In genomic region chr3:123960791-123961507, GRCh38 we compare ENCODE assay signal across 8 cellular contexts.
DNase-seq lines count a peak whose midpoint lies in the region; ATAC-seq and FAIRE-seq lines count a peak whose summit lies in the region.

A gene with protein sequence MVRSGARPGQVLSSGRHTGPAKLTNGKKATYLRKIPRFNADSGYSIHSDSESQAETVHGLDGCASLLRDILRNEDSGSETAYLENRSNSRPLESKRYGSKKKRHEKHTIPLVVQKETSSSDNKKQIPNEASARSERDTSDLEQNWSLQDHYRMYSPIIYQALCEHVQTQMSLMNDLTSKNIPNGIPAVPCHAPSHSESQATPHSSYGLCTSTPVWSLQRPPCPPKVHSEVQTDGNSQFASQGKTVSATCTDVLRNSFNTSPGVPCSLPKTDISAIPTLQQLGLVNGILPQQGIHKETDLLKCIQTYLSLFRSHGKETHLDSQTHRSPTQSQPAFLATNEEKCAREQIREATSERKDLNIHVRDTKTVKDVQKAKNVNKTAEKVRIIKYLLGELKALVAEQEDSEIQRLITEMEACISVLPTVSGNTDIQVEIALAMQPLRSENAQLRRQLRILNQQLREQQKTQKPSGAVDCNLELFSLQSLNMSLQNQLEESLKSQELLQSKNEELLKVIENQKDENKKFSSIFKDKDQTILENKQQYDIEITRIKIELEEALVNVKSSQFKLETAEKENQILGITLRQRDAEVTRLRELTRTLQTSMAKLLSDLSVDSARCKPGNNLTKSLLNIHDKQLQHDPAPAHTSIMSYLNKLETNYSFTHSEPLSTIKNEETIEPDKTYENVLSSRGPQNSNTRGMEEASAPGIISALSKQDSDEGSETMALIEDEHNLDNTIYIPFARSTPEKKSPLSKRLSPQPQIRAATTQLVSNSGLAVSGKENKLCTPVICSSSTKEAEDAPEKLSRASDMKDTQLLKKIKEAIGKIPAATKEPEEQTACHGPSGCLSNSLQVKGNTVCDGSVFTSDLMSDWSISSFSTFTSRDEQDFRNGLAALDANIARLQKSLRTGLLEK (minus strand): TSS chr3:123961229. CDS start chr3:123961173, 56 bp downstream.

- DNase-seq in GM18507 (ENCODE audit: extremely low spot score, insufficient read length, low read depth) (peak; percentile 48), NCI-H2029 treated with DMSO at 0.1 percent for 48 hours (lab: John Stamatoyannopoulos, UW) (peak; percentile 90), T1000 (lab: John Stamatoyannopoulos, UW) (peak; percentile 90), astrocyte of the hippocampus (ENCODE audit: low read depth, low spot score) (peak; percentile 98), hippocampal formation (lab: John Stamatoyannopoulos, UW) (peak; percentile 78 to 80), retina (peak; percentile 93), cortex of kidney (lab: John Stamatoyannopoulos, UW) (no peak)

- ATAC-seq in HG02973 (IDR thresholded peaks at IDR 0.05; ENCODE audit: unreplicated experiment) = peak; percentile 84

- FAIRE-seq in GM18507 (lab: Jason Lieb, UNC) = peak; percentile 87
